9 cellular contexts compared by ENCODE assay signal in the genomic region with DNA sequence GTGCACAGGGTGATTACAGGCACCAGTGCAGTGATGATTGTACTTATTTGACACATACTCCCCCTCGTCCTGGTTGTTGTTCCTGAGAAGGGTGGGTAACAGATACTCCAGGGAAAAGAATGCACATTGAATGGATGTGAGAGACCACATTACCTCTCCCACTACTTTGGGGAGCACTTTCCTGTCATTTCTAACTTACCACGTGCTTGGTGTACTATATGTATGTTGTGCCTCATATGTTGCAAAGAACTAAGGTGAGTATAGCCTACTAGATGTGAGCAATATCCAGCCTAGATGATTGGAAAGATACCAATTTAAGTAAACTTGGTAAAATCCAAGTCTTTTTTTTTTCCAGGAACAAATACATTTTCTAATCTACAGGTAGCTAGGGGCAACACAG.
"Had no signal": no experiment of that assay in that cellular context is flagged by ENCODE, and none has a peak within 500 bp of the region (broad histone marks: within the 10 kb centered on the region; RNA-seq: fewer than 3 reads in every experiment).

No MANE protein-coding gene starts in this region.

- H3K4me3 ChIP-seq: GM23248, HAP-1 had no signal

- H3K4me1 ChIP-seq: HAP-1 had no signal

- FAIRE-seq: HepG2 had no signal

- H3K9me3 Mint-ChIP-seq: HFFc6, IgD-negative memory B cell had no signal

- H3K9me3 ChIP-seq: HAP-1 had no signal

- H2AFZ ChIP-seq: GM23248 had no signal

- ATAC-seq: HCT116, HepG2 had no signal

- H3K27ac Mint-ChIP-seq: HFFc6 had no signal

- H3K27ac ChIP-seq: GM23248 had no signal

- H3K4me3 Mint-ChIP-seq: HFFc6, IgD-negative memory B cell had no signal

- H3K27me3 Mint-ChIP-seq: IgD-negative memory B cell had no signal

- DNase-seq: GM23248, GOT3, H7, HFFc6, KG1 had no signal
